19 cellular contexts compared by ENCODE assay signal in genomic region chr12:102050660-102051430, GRCh38. TPM values are rescaled to one million over a fixed set of nuclear protein-coding genes. Genes with fewer than 3 reads are reported as not detected.
DNase-seq lines count a peak whose midpoint lies in the region; ATAC-seq and TF ChIP-seq lines count a peak whose summit lies in the region.
"Had no signal": no experiment of that assay in that cellular context is flagged by ENCODE, and none has a peak within 500 bp of the region (broad histone marks: within the 10 kb centered on the region; RNA-seq: fewer than 3 reads in every experiment).

No MANE protein-coding gene starts in this region.

- H3K4me1 ChIP-seq in GM23338 (ENCODE audit: insufficient read depth), result no peaks in the 10 kb centered on the region
- H3K4me1 ChIP-seq: body of pancreas, esophagus squamous epithelium had no signal

- intact Hi-C loops in natural killer cell (cut with micrococcal nuclease), result no loop called here
- intact Hi-C loops in lower leg skin (cut with DNase I; ENCODE audit: low total_unique reads), result no loop called here

- 54 to 67% methylated on average over 1 of the region's 1 CpG for WGBS in lower leg skin, 2 donors

- H3F3A ChIP-seq in GM23338 (replicated peaks; ENCODE audit: low read depth), result no peaks in the 10 kb centered on the region

- no peaks in the 10 kb centered on the region for H3K9me2 ChIP-seq in GM23338 (ENCODE audit: insufficient read depth)
- H3K9me2 ChIP-seq: SK-N-SH had no signal

- no peaks in the 10 kb centered on the region for H3K79me2 ChIP-seq in GM23338 (replicated peaks; ENCODE audit: insufficient read depth)

- peak overlapping the region; percentile 28 for H3K27ac Mint-ChIP-seq in activated T-cell treated with anti-CD3 and anti-CD28 coated beads, Interleukin-2, amount 50 U/mL, for 72 hours
- H3K27ac Mint-ChIP-seq in GM23338 (peak overlapping the region; percentile 16; the same call in 1 of the 2 replicates), natural killer cell (peak overlapping the region; percentile 64), osteocyte (ENCODE audit: unreplicated experiment) (no peak overlapping the region)
- H3K27ac Mint-ChIP-seq: H9 had no signal

- H3K4me3 Mint-ChIP-seq in activated T-cell treated with anti-CD3 and anti-CD28 coated beads, Interleukin-2, amount 50 U/mL, for 72 hours, result no peak overlapping the region
- no peak overlapping the region for H3K4me3 Mint-ChIP-seq in activated T-cell treated with anti-CD3 and anti-CD28 coated beads, Interleukin-2, amount 50 U/mL, for 4 hours
- H3K4me3 Mint-ChIP-seq in GM23338 (no peak overlapping the region), natural killer cell (no peak overlapping the region), osteocyte (ENCODE audit: unreplicated experiment) (no peak overlapping the region)
- H3K4me3 Mint-ChIP-seq: effector memory CD8-positive, alpha-beta T cell; H9; nephron; stimulated activated naive B cell treated with anti-CD40 and anti-IgM and Interleukin-4, amounts not matched to agents 10 μg/mL and 1 μg/mL and 100 μg/mL, for 72 hours had no signal

- no peaks in the 10 kb centered on the region for H3K9me3 Mint-ChIP-seq in activated T-cell treated with anti-CD3 and anti-CD28 coated beads, Interleukin-2, amount 50 U/mL, for 72 hours
- H3K9me3 Mint-ChIP-seq in activated T-cell treated with anti-CD3 and anti-CD28 coated beads, Interleukin-2, amount 50 U/mL, for 4 hours, result no peaks in the 10 kb centered on the region
- H3K9me3 Mint-ChIP-seq in GM23338, result no peaks in the 10 kb centered on the region
- H3K9me3 Mint-ChIP-seq in natural killer cell, result no peaks in the 10 kb centered on the region
- H3K9me3 Mint-ChIP-seq in osteocyte (ENCODE audit: unreplicated experiment), result no peaks in the 10 kb centered on the region
- H3K9me3 Mint-ChIP-seq: effector memory CD8-positive, alpha-beta T cell; H9; stimulated activated naive B cell treated with anti-CD40 and anti-IgM and Interleukin-4, amounts not matched to agents 10 μg/mL and 1 μg/mL and 100 μg/mL, for 72 hours had no signal

- TF ChIP-seq CTCF in GM23338 (conservative IDR thresholded peaks at IDR 0.05; ENCODE audit: low read depth in 2 of 2) (no peak), natural killer cell (IDR thresholded peaks at IDR 0.05) (no peak), osteocyte (IDR thresholded peaks at IDR 0.05) (no peak), lower leg skin (IDR thresholded peaks at IDR 0.05) (no peak)

- H3K27ac ChIP-seq in GM23338 (ENCODE audit: low read depth), result no peak overlapping the region
- H3K27ac ChIP-seq: body of pancreas, esophagus squamous epithelium had no signal

- no peak overlapping the region for H3K4me2 ChIP-seq in GM23338
- H3K4me2 ChIP-seq: SK-N-SH had no signal

- H4K20me1 ChIP-seq in GM23338 (replicated peaks; ENCODE audit: insufficient read depth), result no peaks in the 10 kb centered on the region

- H3K27me3 ChIP-seq in GM23338 (ENCODE audit: insufficient read depth), result no peaks in the 10 kb centered on the region
- H3K27me3 ChIP-seq: body of pancreas, esophagus squamous epithelium had no signal

- peaks cover 6 to 18% of the 10 kb centered on the region in 2 donors for H3K36me3 Mint-ChIP-seq in activated T-cell treated with anti-CD3 and anti-CD28 coated beads, Interleukin-2, amount 50 U/mL, for 72 hours (ENCODE audit: insufficient read depth in 2 of 2)
- peaks cover 34% of the 10 kb centered on the region for H3K36me3 Mint-ChIP-seq in activated T-cell treated with anti-CD3 and anti-CD28 coated beads, Interleukin-2, amount 50 U/mL, for 4 hours (ENCODE audit: insufficient read depth)
- H3K36me3 Mint-ChIP-seq in GM23338 (ENCODE audit: low read depth), result no peaks in the 10 kb centered on the region
- H3K36me3 Mint-ChIP-seq in natural killer cell, result peaks cover 8% of the 10 kb centered on the region
- peaks cover 22% of the 10 kb centered on the region for H3K36me3 Mint-ChIP-seq in osteocyte (ENCODE audit: unreplicated experiment)

- DNase-seq in activated T-cell treated with anti-CD3 and anti-CD28 coated beads, Interleukin-2, amount 50 U/mL, for 72 hours, result no peak
- DNase-seq in activated T-cell treated with anti-CD3 and anti-CD28 coated beads, Interleukin-2, amount 50 U/mL, for 4 hours, result no peak
- DNase-seq in GM23338 (ENCODE audit: low spot score), result no peak
- peak; percentile 55 for DNase-seq in OCI-M1 (lab: John Stamatoyannopoulos, UW)
- DNase-seq in natural killer cell, result no peak
- no peak for DNase-seq in osteocyte (ENCODE audit: extremely low spot score, unreplicated experiment)
- DNase-seq in lower leg skin (ENCODE audit: low spot score in 2 of 2), result no peak
- DNase-seq in NCI-H446 (lab: John Stamatoyannopoulos, UW), result no peak
- DNase-seq: body of pancreas; effector memory CD8-positive, alpha-beta T cell; esophagus squamous epithelium; H9; kidney glomerular epithelial cell; mesendoderm; NCI-H2227 treated with DMSO at 0.1 percent for 48 hours; SK-N-SH; stimulated activated CD4-positive, alpha-beta T cell treated with anti-CD3 and anti-CD28 coated beads, Interleukin-1b, Interleukin-23, amount 100 ng/mL, for 48 hours; stimulated activated naive B cell treated with anti-CD40 and anti-IgM and Interleukin-4, amounts not matched to agents 10 μg/mL and 1 μg/mL and 100 μg/mL, for 72 hours had no signal

- no peaks in the 10 kb centered on the region for H3K27me3 Mint-ChIP-seq in activated T-cell treated with anti-CD3 and anti-CD28 coated beads, Interleukin-2, amount 50 U/mL, for 72 hours (ENCODE audit: low read depth)
- no peaks in the 10 kb centered on the region for H3K27me3 Mint-ChIP-seq in activated T-cell treated with anti-CD3 and anti-CD28 coated beads, Interleukin-2, amount 50 U/mL, for 4 hours (ENCODE audit: low read depth)
- H3K27me3 Mint-ChIP-seq in GM23338 (ENCODE audit: insufficient read depth, low read depth, poor library complexity) (no peaks in the 10 kb centered on the region), natural killer cell (ENCODE audit: low read depth in 2 of 2) (no peaks in the 10 kb centered on the region), osteocyte (ENCODE audit: unreplicated experiment) (no peaks in the 10 kb centered on the region)
- H3K27me3 Mint-ChIP-seq: effector memory CD8-positive, alpha-beta T cell; stimulated activated naive B cell treated with anti-CD40 and anti-IgM and Interleukin-4, amounts not matched to agents 10 μg/mL and 1 μg/mL and 100 μg/mL, for 72 hours had no signal

- ATAC-seq in activated T-cell treated with anti-CD3 and anti-CD28 coated beads, Interleukin-2, amount 50 U/mL, for 72 hours (replicated peaks in 1 of 2), result no peak
- no peak for ATAC-seq in activated T-cell treated with anti-CD3 and anti-CD28 coated beads, Interleukin-2, amount 50 U/mL, for 4 hours
- no peak for ATAC-seq in GM23338
- ATAC-seq in natural killer cell, result no peak
- ATAC-seq: body of pancreas; effector memory CD8-positive, alpha-beta T cell had no signal

- H3K4me1 Mint-ChIP-seq in activated T-cell treated with anti-CD3 and anti-CD28 coated beads, Interleukin-2, amount 50 U/mL, for 72 hours (ENCODE audit: low read depth), result peaks cover 27% of the 10 kb centered on the region
- H3K4me1 Mint-ChIP-seq in activated T-cell treated with anti-CD3 and anti-CD28 coated beads, Interleukin-2, amount 50 U/mL, for 4 hours (ENCODE audit: low read depth), result peaks cover 23% of the 10 kb centered on the region
- H3K4me1 Mint-ChIP-seq in GM23338 (no peaks in the 10 kb centered on the region), natural killer cell (peaks cover 21 to 23% of the 10 kb centered on the region in 2 donors), osteocyte (ENCODE audit: unreplicated experiment) (no peaks in the 10 kb centered on the region)
- H3K4me1 Mint-ChIP-seq: H9, nephron had no signal

- no peak overlapping the region for H2AFZ ChIP-seq in GM23338

- H3K4me3 ChIP-seq in GM23338 (no peak overlapping the region), lower leg skin (ENCODE audit: low read depth, poor library complexity, severe bottlenecking) (no peak overlapping the region)
- H3K4me3 ChIP-seq: body of pancreas, esophagus squamous epithelium had no signal

- no peaks in the 10 kb centered on the region for H3K36me3 ChIP-seq in GM23338 (ENCODE audit: insufficient read depth)

- TF ChIP-seq POLR2A in lower leg skin (IDR thresholded peaks at IDR 0.05), result no peak

TF ChIP-seq in GM23338, 12 proteins besides CTCF, POLR2A, EP300 and RAD21 (continues in another document):
- no peak for TF ChIP-seq REST (IDR thresholded peaks at IDR 0.05; ENCODE audit: unreplicated experiment)
- no peak for TF ChIP-seq EZH2phosphoT487 (IDR thresholded peaks at IDR 0.05; ENCODE audit: unreplicated experiment)
- TF ChIP-seq ZNF331 (CRISPR knock-in tag; IDR thresholded peaks at IDR 0.05; ENCODE audit: low read depth), result no peak
- no peak for TF ChIP-seq POLR2AphosphoS5 (IDR thresholded peaks at IDR 0.05; ENCODE audit: low read depth)

RNA-seq across cellular contexts. Expression of gene WASHC3, which starts 10.9 kb away (rescaled TPM):
- 10 to 100 TPM; 56.6 to 66.1 TPM for total RNA-seq in activated T-cell treated with anti-CD3 and anti-CD28 coated beads, Interleukin-2, amount 50 U/mL, for 72 hours
- total RNA-seq in activated T-cell treated with anti-CD3 and anti-CD28 coated beads, Interleukin-2, amount 50 U/mL, for 4 hours, result 10 to 100 TPM; 18.8 to 24.9 (median 22.6) TPM
- total RNA-seq in GM23338 (2014; rRNA removed; shearing (Covaris generic)), result 6.6 and 7.5 TPM in 2 replicates
- 18.4 and 24.6 TPM in 2 replicates for polyA plus RNA-seq in GM23338 (2016; fragmentation: Nextera tagmentation; extraction: Ambion mirVana)
- total RNA-seq in natural killer cell (10 to 100 TPM; 34.6 to 43.2 (median 41.4) TPM), osteocyte (31.2 and 34.4 TPM in 2 replicates), lower leg skin (10 to 100 TPM; 33.5 to 74.7 (median 53.6) TPM)
